Comparison of ENCODE assay signal across 1 cellular context in the genomic region with DNA sequence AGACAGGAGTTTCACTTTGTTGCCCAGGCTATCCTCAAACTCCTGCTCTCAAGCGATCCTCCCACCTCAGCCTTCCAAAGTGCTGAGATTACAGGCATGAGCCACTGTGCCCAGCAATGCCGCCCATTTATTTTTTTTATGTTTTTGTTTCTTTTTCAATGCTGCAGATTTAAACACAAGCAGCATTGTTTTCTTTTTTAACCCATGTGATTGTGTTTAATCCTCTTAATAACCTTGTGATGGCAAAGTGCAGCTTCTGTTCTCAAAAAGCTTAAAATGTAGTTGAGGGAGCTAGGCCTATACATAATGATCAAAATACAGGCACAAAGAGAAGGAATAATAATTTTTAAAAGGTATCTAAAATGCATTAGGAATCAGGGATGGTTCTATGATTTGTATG.
TF ChIP-seq lines count a peak whose summit lies in the region.

No MANE protein-coding gene starts in this region.

TF ChIP-seq in GM23338, 12 proteins besides CTCF, POLR2A, EP300 and RAD21 (continued from another document):
- TF ChIP-seq ZNF331 (CRISPR knock-in tag; IDR thresholded peaks at IDR 0.05; ENCODE audit: low read depth) (no peak), JUNB (IDR thresholded peaks at IDR 0.05; ENCODE audit: unreplicated experiment) (no peak), POLR2AphosphoS5 (IDR thresholded peaks at IDR 0.05; ENCODE audit: low read depth) (no peak), CREB1 (CRISPR knock-in tag; IDR thresholded peaks at IDR 0.05; ENCODE audit: low read depth) (no peak), NANOG (IDR thresholded peaks at IDR 0.05; ENCODE audit: borderline replicate concordance) (no peak)
- TF ChIP-seq, protein P1, sequence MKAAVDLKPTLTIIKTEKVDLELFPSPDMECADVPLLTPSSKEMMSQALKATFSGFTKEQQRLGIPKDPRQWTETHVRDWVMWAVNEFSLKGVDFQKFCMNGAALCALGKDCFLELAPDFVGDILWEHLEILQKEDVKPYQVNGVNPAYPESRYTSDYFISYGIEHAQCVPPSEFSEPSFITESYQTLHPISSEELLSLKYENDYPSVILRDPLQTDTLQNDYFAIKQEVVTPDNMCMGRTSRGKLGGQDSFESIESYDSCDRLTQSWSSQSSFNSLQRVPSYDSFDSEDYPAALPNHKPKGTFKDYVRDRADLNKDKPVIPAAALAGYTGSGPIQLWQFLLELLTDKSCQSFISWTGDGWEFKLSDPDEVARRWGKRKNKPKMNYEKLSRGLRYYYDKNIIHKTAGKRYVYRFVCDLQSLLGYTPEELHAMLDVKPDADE (IDR thresholded peaks at IDR 0.05): no peak
- TF ChIP-seq, protein P2, sequence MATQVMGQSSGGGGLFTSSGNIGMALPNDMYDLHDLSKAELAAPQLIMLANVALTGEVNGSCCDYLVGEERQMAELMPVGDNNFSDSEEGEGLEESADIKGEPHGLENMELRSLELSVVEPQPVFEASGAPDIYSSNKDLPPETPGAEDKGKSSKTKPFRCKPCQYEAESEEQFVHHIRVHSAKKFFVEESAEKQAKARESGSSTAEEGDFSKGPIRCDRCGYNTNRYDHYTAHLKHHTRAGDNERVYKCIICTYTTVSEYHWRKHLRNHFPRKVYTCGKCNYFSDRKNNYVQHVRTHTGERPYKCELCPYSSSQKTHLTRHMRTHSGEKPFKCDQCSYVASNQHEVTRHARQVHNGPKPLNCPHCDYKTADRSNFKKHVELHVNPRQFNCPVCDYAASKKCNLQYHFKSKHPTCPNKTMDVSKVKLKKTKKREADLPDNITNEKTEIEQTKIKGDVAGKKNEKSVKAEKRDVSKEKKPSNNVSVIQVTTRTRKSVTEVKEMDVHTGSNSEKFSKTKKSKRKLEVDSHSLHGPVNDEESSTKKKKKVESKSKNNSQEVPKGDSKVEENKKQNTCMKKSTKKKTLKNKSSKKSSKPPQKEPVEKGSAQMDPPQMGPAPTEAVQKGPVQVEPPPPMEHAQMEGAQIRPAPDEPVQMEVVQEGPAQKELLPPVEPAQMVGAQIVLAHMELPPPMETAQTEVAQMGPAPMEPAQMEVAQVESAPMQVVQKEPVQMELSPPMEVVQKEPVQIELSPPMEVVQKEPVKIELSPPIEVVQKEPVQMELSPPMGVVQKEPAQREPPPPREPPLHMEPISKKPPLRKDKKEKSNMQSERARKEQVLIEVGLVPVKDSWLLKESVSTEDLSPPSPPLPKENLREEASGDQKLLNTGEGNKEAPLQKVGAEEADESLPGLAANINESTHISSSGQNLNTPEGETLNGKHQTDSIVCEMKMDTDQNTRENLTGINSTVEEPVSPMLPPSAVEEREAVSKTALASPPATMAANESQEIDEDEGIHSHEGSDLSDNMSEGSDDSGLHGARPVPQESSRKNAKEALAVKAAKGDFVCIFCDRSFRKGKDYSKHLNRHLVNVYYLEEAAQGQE (IDR thresholded peaks at IDR 0.05; ENCODE audit: unreplicated experiment): no peak
